ENCODE assay signal across 1 cellular context in the genomic region with DNA sequence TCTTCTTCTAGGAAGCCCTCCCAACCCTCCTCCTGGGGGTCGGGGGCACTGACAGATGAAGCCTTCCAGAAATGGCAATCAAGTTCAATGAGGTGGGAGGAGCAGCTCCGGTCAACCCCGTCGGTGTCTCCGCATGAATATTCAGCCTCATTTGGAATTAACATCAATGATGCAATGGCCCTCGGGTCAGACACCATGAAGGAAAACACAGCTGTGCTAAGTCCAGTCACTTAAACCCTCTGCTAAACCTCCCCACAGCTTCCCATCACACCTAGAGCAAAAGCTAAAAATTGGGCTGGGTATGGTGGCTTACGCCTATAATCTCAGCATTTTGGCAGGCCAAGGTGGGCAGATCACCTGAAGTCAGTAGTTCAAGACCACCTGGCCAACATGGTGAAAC.
TF ChIP-seq lines count a peak whose summit lies in the region.

No MANE protein-coding gene starts in this region.

TF ChIP-seq in GM23338, 12 proteins besides CTCF, POLR2A, EP300 and RAD21 (continued from another document):
- TF ChIP-seq, protein P1, sequence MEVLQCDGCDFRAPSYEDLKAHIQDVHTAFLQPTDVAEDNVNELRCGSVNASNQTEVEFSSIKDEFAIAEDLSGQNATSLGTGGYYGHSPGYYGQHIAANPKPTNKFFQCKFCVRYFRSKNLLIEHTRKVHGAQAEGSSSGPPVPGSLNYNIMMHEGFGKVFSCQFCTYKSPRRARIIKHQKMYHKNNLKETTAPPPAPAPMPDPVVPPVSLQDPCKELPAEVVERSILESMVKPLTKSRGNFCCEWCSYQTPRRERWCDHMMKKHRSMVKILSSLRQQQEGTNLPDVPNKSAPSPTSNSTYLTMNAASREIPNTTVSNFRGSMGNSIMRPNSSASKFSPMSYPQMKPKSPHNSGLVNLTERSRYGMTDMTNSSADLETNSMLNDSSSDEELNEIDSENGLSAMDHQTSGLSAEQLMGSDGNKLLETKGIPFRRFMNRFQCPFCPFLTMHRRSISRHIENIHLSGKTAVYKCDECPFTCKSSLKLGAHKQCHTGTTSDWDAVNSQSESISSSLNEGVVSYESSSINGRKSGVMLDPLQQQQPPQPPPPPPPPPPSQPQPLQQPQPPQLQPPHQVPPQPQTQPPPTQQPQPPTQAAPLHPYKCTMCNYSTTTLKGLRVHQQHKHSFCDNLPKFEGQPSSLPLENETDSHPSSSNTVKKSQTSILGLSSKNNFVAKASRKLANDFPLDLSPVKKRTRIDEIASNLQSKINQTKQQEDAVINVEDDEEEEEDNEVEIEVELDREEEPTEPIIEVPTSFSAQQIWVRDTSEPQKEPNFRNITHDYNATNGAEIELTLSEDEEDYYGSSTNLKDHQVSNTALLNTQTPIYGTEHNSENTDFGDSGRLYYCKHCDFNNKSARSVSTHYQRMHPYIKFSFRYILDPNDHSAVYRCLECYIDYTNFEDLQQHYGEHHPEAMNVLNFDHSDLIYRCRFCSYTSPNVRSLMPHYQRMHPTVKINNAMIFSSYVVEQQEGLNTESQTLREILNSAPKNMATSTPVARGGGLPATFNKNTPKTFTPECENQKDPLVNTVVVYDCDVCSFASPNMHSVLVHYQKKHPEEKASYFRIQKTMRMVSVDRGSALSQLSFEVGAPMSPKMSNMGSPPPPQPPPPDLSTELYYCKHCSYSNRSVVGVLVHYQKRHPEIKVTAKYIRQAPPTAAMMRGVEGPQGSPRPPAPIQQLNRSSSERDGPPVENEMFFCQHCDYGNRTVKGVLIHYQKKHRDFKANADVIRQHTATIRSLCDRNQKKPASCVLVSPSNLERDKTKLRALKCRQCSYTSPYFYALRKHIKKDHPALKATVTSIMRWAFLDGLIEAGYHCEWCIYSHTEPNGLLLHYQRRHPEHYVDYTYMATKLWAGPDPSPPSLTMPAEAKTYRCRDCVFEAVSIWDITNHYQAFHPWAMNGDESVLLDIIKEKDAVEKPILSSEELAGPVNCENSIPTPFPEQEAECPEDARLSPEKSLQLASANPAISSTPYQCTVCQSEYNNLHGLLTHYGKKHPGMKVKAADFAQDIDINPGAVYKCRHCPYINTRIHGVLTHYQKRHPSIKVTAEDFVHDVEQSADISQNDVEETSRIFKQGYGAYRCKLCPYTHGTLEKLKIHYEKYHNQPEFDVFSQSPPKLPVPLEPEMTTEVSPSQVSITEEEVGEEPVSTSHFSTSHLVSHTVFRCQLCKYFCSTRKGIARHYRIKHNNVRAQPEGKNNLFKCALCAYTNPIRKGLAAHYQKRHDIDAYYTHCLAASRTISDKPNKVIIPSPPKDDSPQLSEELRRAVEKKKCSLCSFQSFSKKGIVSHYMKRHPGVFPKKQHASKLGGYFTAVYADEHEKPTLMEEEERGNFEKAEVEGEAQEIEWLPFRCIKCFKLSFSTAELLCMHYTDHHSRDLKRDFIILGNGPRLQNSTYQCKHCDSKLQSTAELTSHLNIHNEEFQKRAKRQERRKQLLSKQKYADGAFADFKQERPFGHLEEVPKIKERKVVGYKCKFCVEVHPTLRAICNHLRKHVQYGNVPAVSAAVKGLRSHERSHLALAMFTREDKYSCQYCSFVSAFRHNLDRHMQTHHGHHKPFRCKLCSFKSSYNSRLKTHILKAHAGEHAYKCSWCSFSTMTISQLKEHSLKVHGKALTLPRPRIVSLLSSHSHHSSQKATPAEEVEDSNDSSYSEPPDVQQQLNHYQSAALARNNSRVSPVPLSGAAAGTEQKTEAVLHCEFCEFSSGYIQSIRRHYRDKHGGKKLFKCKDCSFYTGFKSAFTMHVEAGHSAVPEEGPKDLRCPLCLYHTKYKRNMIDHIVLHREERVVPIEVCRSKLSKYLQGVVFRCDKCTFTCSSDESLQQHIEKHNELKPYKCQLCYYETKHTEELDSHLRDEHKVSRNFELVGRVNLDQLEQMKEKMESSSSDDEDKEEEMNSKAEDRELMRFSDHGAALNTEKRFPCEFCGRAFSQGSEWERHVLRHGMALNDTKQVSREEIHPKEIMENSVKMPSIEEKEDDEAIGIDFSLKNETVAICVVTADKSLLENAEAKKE (CRISPR knock-in tag; IDR thresholded peaks at IDR 0.05), result no peak
